Comparison of ENCODE assay signal across 9 cellular contexts in genomic region chr21:43611598-43612369, GRCh38. TPM values are rescaled to one million over a fixed set of nuclear protein-coding genes. Genes with fewer than 3 reads are reported as not detected.
DNase-seq lines count a peak whose midpoint lies in the region; ATAC-seq and TF ChIP-seq lines count a peak whose summit lies in the region.
"Had no signal": no experiment of that assay in that cellular context is flagged by ENCODE, and none has a peak within 500 bp of the region (broad histone marks: within the 10 kb centered on the region; RNA-seq: fewer than 3 reads in every experiment).

No MANE protein-coding gene starts in this region.

- DNase-seq in DMS53 (lab: John Stamatoyannopoulos, UW) = peak; percentile 59
- DNase-seq in DMS53 treated with DMSO at 0.1 percent for 48 hours (lab: John Stamatoyannopoulos, UW; ENCODE audit: unreplicated experiment) = no peak
- DNase-seq in MG63 = peak; percentile 72
- DNase-seq in glomerular visceral epithelial cell (ENCODE audit: extremely low spot score) = peak; percentile 55
- peak; percentile 44 for DNase-seq in progenitor cell of endocrine pancreas (ENCODE audit: low spot score, unreplicated experiment)

- no peaks in the 10 kb centered on the region for H3K27me3 ChIP-seq in MG63

- no peak for ATAC-seq in HG02970 (IDR thresholded peaks at IDR 0.05; ENCODE audit: low FRiP score, unreplicated experiment)
- ATAC-seq in GM19452 (IDR thresholded peaks at IDR 0.05; ENCODE audit: unreplicated experiment) = no peak
- ATAC-seq: activated T-cell treated with anti-CD3 and anti-CD28 coated beads, Interleukin-2, amount 50 U/mL, for 72 hours had no signal

- peaks cover 11% of the 10 kb centered on the region for H3K9me3 Mint-ChIP-seq in progenitor cell of endocrine pancreas (ENCODE audit: low read depth)
- H3K9me3 Mint-ChIP-seq: activated T-cell treated with anti-CD3 and anti-CD28 coated beads, Interleukin-2, amount 50 U/mL, for 72 hours had no signal

- no peaks in the 10 kb centered on the region for H3K36me3 ChIP-seq in MG63

- H3K27ac Mint-ChIP-seq in progenitor cell of endocrine pancreas = peak overlapping the region; percentile 91
- H3K27ac Mint-ChIP-seq: activated T-cell treated with anti-CD3 and anti-CD28 coated beads, Interleukin-2, amount 50 U/mL, for 72 hours had no signal

- H3K4me1 Mint-ChIP-seq in progenitor cell of endocrine pancreas (ENCODE audit: low read depth) = peaks cover 6% of the 10 kb centered on the region

- no peak overlapping the region for H3K4me3 ChIP-seq in MG63

- H3K27me3 Mint-ChIP-seq in progenitor cell of endocrine pancreas = no peaks in the 10 kb centered on the region

- TF ChIP-seq CTCF in VCaP (conservative IDR thresholded peaks at IDR 0.05) = peak; percentile 90
- TF ChIP-seq CTCF in progenitor cell of endocrine pancreas (IDR thresholded peaks at IDR 0.05; ENCODE audit: unreplicated experiment) = peak; percentile 80

- H3K36me3 Mint-ChIP-seq in progenitor cell of endocrine pancreas (ENCODE audit: insufficient read depth) = peaks cover 2% of the 10 kb centered on the region

- H3K9me3 ChIP-seq in MG63 = no peaks in the 10 kb centered on the region; the same call in 1 of the 2 replicates

- no peak overlapping the region for H3K4me3 Mint-ChIP-seq in progenitor cell of endocrine pancreas (ENCODE audit: low read depth)
- H3K4me3 Mint-ChIP-seq: activated T-cell treated with anti-CD3 and anti-CD28 coated beads, Interleukin-2, amount 50 U/mL, for 72 hours had no signal

- H3K27ac ChIP-seq in VCaP = no peak overlapping the region; the same call in 1 of the 2 replicates

RNA-seq across cellular contexts. Expression of gene HSF2BP, which starts 47.5 kb away (rescaled TPM):
- total RNA-seq in MG63 (2014; rRNA removed; shearing (Covaris generic); ENCODE audit: low replicate concordance) = 2.4 and 6.4 TPM in 2 replicates
- total RNA-seq in progenitor cell of endocrine pancreas = 2.0 and 2.2 TPM in 2 replicates

RNA-seq across cellular contexts. Expression of gene RRP1B, which starts 47.6 kb away (rescaled TPM):
- total RNA-seq in MG63 (2014; rRNA removed; shearing (Covaris generic); ENCODE audit: low replicate concordance) = 17.9 and 23.0 TPM in 2 replicates
- 38.0 and 41.3 TPM in 2 replicates for total RNA-seq in progenitor cell of endocrine pancreas
